ENCODE assay signal across 9 cellular contexts in the genomic region with DNA sequence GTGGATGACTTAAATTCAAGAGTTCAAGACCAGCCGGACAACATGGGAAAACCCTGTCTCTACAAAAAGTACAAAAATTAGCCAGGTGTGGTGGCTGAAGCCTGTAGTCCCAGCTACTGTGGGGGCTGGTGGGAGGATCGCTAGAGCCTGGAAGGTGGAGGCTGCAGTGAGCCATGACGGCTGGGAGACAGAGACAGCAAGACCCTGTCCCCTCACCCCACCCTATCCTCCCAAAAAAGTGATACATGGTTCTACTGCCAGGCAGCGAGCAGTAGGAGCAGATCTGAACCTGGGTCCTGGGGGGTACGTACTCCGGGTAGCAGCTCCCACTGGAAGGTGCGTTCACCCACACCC. TPM values are rescaled to one million over a fixed set of nuclear protein-coding genes. Genes with fewer than 3 reads are reported as not detected.
DNase-seq lines count a peak whose midpoint lies in the region; ATAC-seq and TF ChIP-seq lines count a peak whose summit lies in the region.
"Had no signal": no experiment of that assay in that cellular context is flagged by ENCODE, and none has a peak within 500 bp of the region (broad histone marks: within the 10 kb centered on the region; RNA-seq: fewer than 3 reads in every experiment).

No MANE protein-coding gene starts in this region.

- TF ChIP-seq POLR2A in heart left ventricle (IDR thresholded peaks at IDR 0.05): no peak
- TF ChIP-seq POLR2A in upper lobe of left lung (IDR thresholded peaks at IDR 0.05): no peak

- TF ChIP-seq EP300 in upper lobe of left lung (IDR thresholded peaks at IDR 0.05): no peak

- H3K27ac Mint-ChIP-seq in activated naive CD8-positive, alpha-beta T cell treated with anti-CD3 and anti-CD28 coated beads, Interleukin-2, amount 50 U/mL, for 24 hours: peak overlapping the region; percentile 90

- H2AK5ac ChIP-seq in mesendoderm (ENCODE audit: low read length): no peak overlapping the region

- H3K23ac ChIP-seq in mesendoderm (ENCODE audit: low read length): no peak overlapping the region

- no peak overlapping the region for H4K5ac ChIP-seq in mesendoderm (ENCODE audit: low read length)

- H3K4ac ChIP-seq in mesendoderm (ENCODE audit: low read depth, low read length): no peak overlapping the region

- no peaks in the 10 kb centered on the region for H3K9me3 ChIP-seq in heart left ventricle
- no peaks in the 10 kb centered on the region for H3K9me3 ChIP-seq in upper lobe of left lung

- intact Hi-C loops in heart left ventricle (cut with DNase I): loop anchor here in 6 of 10 donors (5.0 to 10.0 kb wide), 9 partner anchors 74 to 246 kb away; partner anchors contain the start of genes TAF4 (in 4 of the 6), RPS21 (in 2 of the 6) and OSBPL2 (in 1 of the 6)
- intact Hi-C loops in Right ventricle myocardium inferior (cut with DNase I): loop anchor here (5.0 to 10.0 kb wide), 5 partner anchors 41 to 234 kb away; partner anchors contain the start of genes MTG2, OSBPL2 and TAF4

- WGBS in heart left ventricle, 4 donors: 83 to 90% (median 88%) methylated on average over 7 of the region's 7 CpGs
- no CpG with 5 or more reads among the region's 7 CpGs for WGBS in mesendoderm (ENCODE audit: extremely low coverage, insufficient coverage, low lambda C conversion rate)
- WGBS in upper lobe of left lung, 2 donors: 74 to 88% methylated on average over 7 of the region's 7 CpGs

- H3K18ac ChIP-seq in mesendoderm (ENCODE audit: low read length): no peak overlapping the region

- no peak overlapping the region for H2BK120ac ChIP-seq in mesendoderm (ENCODE audit: low read depth, low read length)

- ATAC-seq in heart left ventricle (no peak), Right ventricle myocardium inferior (no peak), upper lobe of left lung (ENCODE audit: low FRiP score in 2 of 2) (no peak)
- no peak for ATAC-seq in activated naive CD8-positive, alpha-beta T cell treated with anti-CD3 and anti-CD28 coated beads, Interleukin-2, amount 50 U/mL, for 24 hours

- H3K4me3 ChIP-seq in heart left ventricle (peak overlapping the region in 5 of 12 donors; percentile 75 to 96 (median 89)), mesendoderm (ENCODE audit: low read length) (no peak overlapping the region), upper lobe of left lung (peak overlapping the region in 3 of 4 donors; percentile 8 to 97 (median 91))

- no peaks in the 10 kb centered on the region for H3K27me3 Mint-ChIP-seq in activated naive CD8-positive, alpha-beta T cell treated with anti-CD3 and anti-CD28 coated beads, Interleukin-2, amount 50 U/mL, for 24 hours

- no peaks in the 10 kb centered on the region for H3K9me3 Mint-ChIP-seq in activated naive CD8-positive, alpha-beta T cell treated with anti-CD3 and anti-CD28 coated beads, Interleukin-2, amount 50 U/mL, for 24 hours

- peak overlapping the region in 7 of 12 donors; percentile 10 to 100 (median 96) for H3K27ac ChIP-seq in heart left ventricle
- no peak overlapping the region for H3K27ac ChIP-seq in mesendoderm (ENCODE audit: low read depth, low read length)
- H3K27ac ChIP-seq in upper lobe of left lung: peak overlapping the region; percentile 26 to 99 (median 76)

- H3K4me3 Mint-ChIP-seq in activated naive CD8-positive, alpha-beta T cell treated with anti-CD3 and anti-CD28 coated beads, Interleukin-2, amount 50 U/mL, for 24 hours: peak overlapping the region; percentile 89

- H3K9ac ChIP-seq in mesendoderm (ENCODE audit: low read length): peak overlapping the region; percentile 97

- peaks cover 58% of the 10 kb centered on the region for H3K36me3 Mint-ChIP-seq in activated naive CD8-positive, alpha-beta T cell treated with anti-CD3 and anti-CD28 coated beads, Interleukin-2, amount 50 U/mL, for 24 hours (ENCODE audit: low read depth)

- H3K4me1 ChIP-seq in heart left ventricle (peaks cover 6 to 42% (median 29%) of the 10 kb centered on the region in 12 donors), mesendoderm (ENCODE audit: control insufficient read depth, low read depth, low read length) (peaks cover 7% of the 10 kb centered on the region), upper lobe of left lung (peaks cover 25 to 35% (median 30%) of the 10 kb centered on the region in 4 donors)

- peaks cover 58% of the 10 kb centered on the region for H3K79me2 ChIP-seq in mesendoderm (ENCODE audit: control insufficient read depth, insufficient read depth, low read length)

- H4K8ac ChIP-seq in mesendoderm (ENCODE audit: low read depth, low read length): no peak overlapping the region

- H3K79me1 ChIP-seq in mesendoderm (ENCODE audit: low read length): peaks cover 31% of the 10 kb centered on the region

- TF ChIP-seq CTCF in heart left ventricle (IDR thresholded peaks at IDR 0.05) (no peak), upper lobe of left lung (IDR thresholded peaks at IDR 0.05) (no peak)

- H3K36me3 ChIP-seq in heart left ventricle (peaks cover 0 to 51% (median 47%) of the 10 kb centered on the region in 9 donors), mesendoderm (ENCODE audit: control insufficient read depth, insufficient read depth, low read length) (peaks cover 24% of the 10 kb centered on the region), upper lobe of left lung (peaks cover 25 to 51% (median 37%) of the 10 kb centered on the region in 4 donors)

- no peak overlapping the region for H2BK5ac ChIP-seq in mesendoderm (ENCODE audit: low read length)

- peak overlapping the region; percentile 9 for H3K4me2 ChIP-seq in mesendoderm (ENCODE audit: low read length)

- H3K4me1 Mint-ChIP-seq in activated naive CD8-positive, alpha-beta T cell treated with anti-CD3 and anti-CD28 coated beads, Interleukin-2, amount 50 U/mL, for 24 hours: peaks cover 43% of the 10 kb centered on the region

- no peak overlapping the region for H2BK15ac ChIP-seq in mesendoderm (replicated peaks; ENCODE audit: low read depth)

- no peak for DNase-seq in heart left ventricle
- DNase-seq in Right ventricle myocardium inferior (ENCODE audit: missing footprints): no peak
- no peak for DNase-seq in activated naive CD8-positive, alpha-beta T cell treated with anti-CD3 and anti-CD28 coated beads, Interleukin-2, amount 50 U/mL, for 24 hours
- no peak for DNase-seq in mesendoderm
- no peak for DNase-seq in upper lobe of left lung
- no peak for DNase-seq in dermis blood vessel endothelial cell
- DNase-seq in cerebellar nuclear complex (lab: John Stamatoyannopoulos, UW): no peak
- DNase-seq in EL: no peak
- DNase-seq: islet precursor cell had no signal

- H3K56ac ChIP-seq in mesendoderm (ENCODE audit: low read length): peak overlapping the region; percentile 58

- no peaks in the 10 kb centered on the region for H3K27me3 ChIP-seq in heart left ventricle
- H3K27me3 ChIP-seq in mesendoderm (ENCODE audit: insufficient read depth, low read length, poor library complexity): no peaks in the 10 kb centered on the region
- no peaks in the 10 kb centered on the region for H3K27me3 ChIP-seq in upper lobe of left lung

RNA-seq across cellular contexts. Expression of gene PSMA7, which starts 2.2 kb away (rescaled TPM):
- total RNA-seq in heart left ventricle (100 to 1,000 TPM; 172 to 432 (median 233) TPM), Right ventricle myocardium inferior (230 TPM), upper lobe of left lung (100 to 1,000 TPM; 186 to 317 (median 240) TPM), dermis blood vessel endothelial cell (450 and 557 TPM in 2 replicates)
- 100 to 1,000 TPM; 220 to 472 TPM for polyA plus RNA-seq in heart left ventricle
- polyA plus RNA-seq in mesendoderm (2013, experiment 1 of 2): 431 TPM
- 443 TPM for polyA plus RNA-seq in mesendoderm (2013, experiment 2 of 2)

RNA-seq across cellular contexts. Expression of gene SS18L1, which starts 2.5 kb away (rescaled TPM):
- total RNA-seq in heart left ventricle (10 to 100 TPM in 2 of 9 donors, 1 to 10 TPM in 7; 6.5 to 12.4 (median 8.6) TPM), Right ventricle myocardium inferior (7.8 TPM), upper lobe of left lung (10 to 100 TPM; 12.2 to 70.8 (median 19.7) TPM), dermis blood vessel endothelial cell (13.8 and 16.5 TPM in 2 replicates)
- polyA plus RNA-seq in heart left ventricle: 1 to 10 TPM; 7.8 to 7.9 TPM
- 7.7 TPM for polyA plus RNA-seq in mesendoderm (2013, experiment 1 of 2)
- polyA plus RNA-seq in mesendoderm (2013, experiment 2 of 2): 7.7 TPM

RNA-seq across cellular contexts. Expression of gene LSM14B, which starts 18.7 kb away (rescaled TPM):
- 10 to 100 TPM; 38.6 to 64.7 (median 54.6) TPM for total RNA-seq in heart left ventricle
- polyA plus RNA-seq in heart left ventricle: 10 to 100 TPM; 26.1 to 60.0 TPM
- total RNA-seq in Right ventricle myocardium inferior: 55.2 TPM
- polyA plus RNA-seq in mesendoderm (2013, experiment 1 of 2): 37.1 TPM
- 39.0 TPM for polyA plus RNA-seq in mesendoderm (2013, experiment 2 of 2)
- 10 to 100 TPM; 27.8 to 46.3 (median 36.4) TPM for total RNA-seq in upper lobe of left lung
- 31.3 and 32.8 TPM in 2 replicates for total RNA-seq in dermis blood vessel endothelial cell

RNA-seq across cellular contexts. Expression of gene MTG2, which starts 41.8 kb away (rescaled TPM):
- 10 to 100 TPM; 20.7 to 36.8 (median 26.5) TPM for total RNA-seq in heart left ventricle
- 10 to 100 TPM; 28.9 to 40.7 TPM for polyA plus RNA-seq in heart left ventricle
- 21.6 TPM for total RNA-seq in Right ventricle myocardium inferior
- polyA plus RNA-seq in mesendoderm (2013, experiment 1 of 2): 19.6 TPM
- polyA plus RNA-seq in mesendoderm (2013, experiment 2 of 2): 18.5 TPM
- total RNA-seq in upper lobe of left lung: 10 to 100 TPM; 28.3 to 42.3 (median 32.0) TPM
- total RNA-seq in dermis blood vessel endothelial cell: 19.3 and 26.7 TPM in 2 replicates
